ENCODE assay signal across 1 cellular context in genomic region chr4:5752803-5753184, GRCh38.
TF ChIP-seq lines count a peak whose summit lies in the region.

No MANE protein-coding gene starts in this region.

TF ChIP-seq in HepG2, 621 proteins besides CTCF, POLR2A, EP300 and RAD21:
- TF ChIP-seq RBM22 (optimal IDR thresholded peaks at IDR 0.05; ENCODE audit: low read length) (no peak), ZNF552 (CRISPR knock-in tag; IDR thresholded peaks at IDR 0.05; ENCODE audit: borderline replicate concordance) (0 out of 2 replicates have a peak, but pooled peaks have one; percentile 30), MAFG (CRISPR knock-in tag; IDR thresholded peaks at IDR 0.05) (no peak), MIER3 (CRISPR knock-in tag; IDR thresholded peaks at IDR 0.05; ENCODE audit: borderline replicate concordance) (no peak), KLF16 (CRISPR knock-in tag; IDR thresholded peaks at IDR 0.05) (no peak), CEBPG (CRISPR knock-in tag; IDR thresholded peaks at IDR 0.05) (no peak), ZNF101 (CRISPR knock-in tag; IDR thresholded peaks at IDR 0.05; ENCODE audit: borderline replicate concordance, low read depth) (no peak), ZNF563 (CRISPR knock-in tag; IDR thresholded peaks at IDR 0.05) (no peak), GPBP1L1 (CRISPR knock-in tag; IDR thresholded peaks at IDR 0.05) (no peak)
